Comparison of ENCODE assay signal across 8 cellular contexts in genomic region chr11:63974259-63975143, GRCh38. TPM values are rescaled to one million over a fixed set of nuclear protein-coding genes. Genes with fewer than 3 reads are reported as not detected.
A peak's percentile ranks its signal among the peaks of the same experiment; 100 is the strongest.
DNase-seq lines count a peak whose midpoint lies in the region; ATAC-seq, FAIRE-seq and TF ChIP-seq lines count a peak whose summit lies in the region.

Gene COX8A (plus strand): TSS chr11:63974620. CDS start chr11:63974681, 61 bp downstream.

- DNase-seq in Ammon's horn (ENCODE audit: low spot score) (peak; percentile 100), NCI-H510A treated with DMSO at 0.1 percent for 48 hours (lab: John Stamatoyannopoulos, UW) (peak; percentile 99), chondrocyte (ENCODE audit: low spot score) (peak; percentile 98), keratinocyte (ENCODE audit: low read depth, low spot score) (peak; percentile 98)
- DNase-seq in activated CD4-positive, alpha-beta T cell treated with anti-CD3 and anti-CD28 coated beads for 24 hours (ENCODE audit: low read depth in 2 of 2), result peak; percentile 88 to 90
- DNase-seq in stimulated activated CD4-positive, alpha-beta T cell treated with anti-CD3 and anti-CD28 coated beads, Interleukin-15, amount 100 ng/mL, for 1 hour (ENCODE audit: low read depth in 1 of 2, low spot score in 1 of 2), result peak; percentile 78 to 85

- H3K9me3 ChIP-seq in keratinocyte (ENCODE audit: control insufficient read depth, low read depth, low read length), result no peaks in the 10 kb centered on the region

- no peaks in the 10 kb centered on the region for H3K9me3 Mint-ChIP-seq in chondrocyte (ENCODE audit: low read depth)

- ATAC-seq in HG03439 (IDR thresholded peaks at IDR 0.05; ENCODE audit: unreplicated experiment), result peak; percentile 90

- H3K79me2 ChIP-seq in keratinocyte (ENCODE audit: control insufficient read depth, insufficient read depth, low read length), result peaks cover 38% of the 10 kb centered on the region

- peaks cover 3% of the 10 kb centered on the region for H3K27me3 Mint-ChIP-seq in chondrocyte (ENCODE audit: low read depth)

- peaks cover 29% of the 10 kb centered on the region for H3K4me1 Mint-ChIP-seq in chondrocyte (ENCODE audit: low read depth)

- H3K9ac ChIP-seq in keratinocyte (ENCODE audit: control insufficient read depth, extremely low read depth, insufficient read depth, low read length), result peak within 1 kb of the TSS; percentile 98

- FAIRE-seq in keratinocyte (lab: Jason Lieb, UNC), result peak; percentile 83

- H3K27ac Mint-ChIP-seq in chondrocyte (ENCODE audit: unreplicated experiment), result peak within 1 kb of the TSS; percentile 100

- no peaks in the 10 kb centered on the region for H4K20me1 ChIP-seq in keratinocyte (ENCODE audit: control insufficient read depth, extremely low read depth, insufficient read depth, low read length)

- H3K27me3 ChIP-seq in keratinocyte (ENCODE audit: control insufficient read depth, extremely low read depth, insufficient read depth, low read length), result no peaks in the 10 kb centered on the region

- H3K4me3 ChIP-seq in keratinocyte (ENCODE audit: control insufficient read depth in 2 of 3, extremely low read depth in 1 of 3, insufficient read depth in 2 of 3, low read depth in 1 of 3, low read length in 3 of 3), result peak within 1 kb of the TSS; percentile 67 to 97 (median 93)

- H3K36me3 ChIP-seq in keratinocyte (ENCODE audit: control insufficient read depth in 2 of 2, extremely low read depth in 1 of 2, insufficient read depth in 2 of 2, low read length in 2 of 2), result peaks cover 6 to 7% of the 10 kb centered on the region in 2 experiments

- no peaks in the 10 kb centered on the region for H3K9me1 ChIP-seq in keratinocyte (ENCODE audit: control insufficient read depth, extremely low read depth, insufficient read depth, low read length)

- peak within 1 kb of the TSS; percentile 92 for H3K4me2 ChIP-seq in keratinocyte (ENCODE audit: control insufficient read depth, extremely low read depth, insufficient read depth, low read depth, low read length)

- TF ChIP-seq CTCF in chondrocyte (IDR thresholded peaks at IDR 0.05) (peak; percentile 70), keratinocyte (optimal IDR thresholded peaks at IDR 0.05 in 1 of 3, IDR thresholded peaks at IDR 0.05 in 1 of 3, conservative IDR thresholded peaks at IDR 0.05 in 1 of 3; ENCODE audit: extremely low read depth in 1 of 3, insufficient read depth in 2 of 3, low read length in 3 of 3) (no peak)

- H3K27ac ChIP-seq in keratinocyte (ENCODE audit: control insufficient read depth, insufficient read depth, low read length), result peak within 1 kb of the TSS; percentile 92

- peaks cover 11% of the 10 kb centered on the region for H3K4me1 ChIP-seq in keratinocyte (ENCODE audit: control insufficient read depth, extremely low read depth, insufficient read depth, low read length)

- H2AFZ ChIP-seq in keratinocyte (ENCODE audit: control insufficient read depth, low read length), result peak within 1 kb of the TSS; percentile 91

- H3K4me3 Mint-ChIP-seq in chondrocyte (ENCODE audit: unreplicated experiment), result peak within 1 kb of the TSS; percentile 100

- peaks cover 5% of the 10 kb centered on the region for H3K36me3 Mint-ChIP-seq in chondrocyte (ENCODE audit: low read depth)

- TF ChIP-seq POLR2A in GM19193 (IDR thresholded peaks at IDR 0.05; ENCODE audit: extremely low read depth, insufficient read depth, insufficient read length), result peak; percentile 88

- dilution Hi-C loops in keratinocyte (cut with MboI; ENCODE audit: extremely low pct_ligation_motif_present, low sequenced_read_pairs), result no loop called here

RNA-seq across cellular contexts. Expression of gene COX8A, which starts in this region (rescaled TPM):
- total RNA-seq in chondrocyte, result 220 to 245 TPM (median 240 TPM) in 3 replicates
- 159 to 308 TPM (median 242 TPM) in 3 replicates for polyA plus RNA-seq in keratinocyte
- 8.0 TPM for polyA plus RNA-seq in keratinocyte (2011; ENCODE audit: low read depth)
- 179 and 361 TPM in 2 replicates for polyA plus RNA-seq in keratinocyte (2011; cell fraction: cytosol; rRNA removed)
- 107 and 138 TPM in 2 replicates for polyA plus RNA-seq in keratinocyte (2011; cell fraction: nucleus; rRNA removed)
- polyA plus RNA-seq in keratinocyte (2012; ENCODE audit: low replicate concordance), result 346 and 458 TPM in 2 replicates
- polyA minus RNA-seq in keratinocyte, result 107 to 438 TPM (median 174 TPM) in 3 replicates
- 393 TPM for polyA minus RNA-seq in keratinocyte (2011; cell fraction: cytosol; rRNA and poly(A)+ RNA removed)
- 52.0 and 55.9 TPM in 2 replicates for polyA minus RNA-seq in keratinocyte (2011; cell fraction: nucleus; rRNA and poly(A)+ RNA removed)

Comparison
In these comparisons a context has a peak if more than half of its experiments do, and no peak if none do; other contexts are left out.
1. Peak in every context shown above with its lines: DNase-seq, ATAC-seq, H3K4me3 ChIP-seq and H3K27ac ChIP-seq.